Comparison of ENCODE assay signal across 33 cellular contexts in genomic region chr11:82085493-82085892, GRCh38.
"Had no signal": no experiment of that assay in that cellular context is flagged by ENCODE, and none has a peak within 500 bp of the region (broad histone marks: within the 10 kb centered on the region; RNA-seq: fewer than 3 reads in every experiment).

No MANE protein-coding gene starts in this region.

- H3K36me3 ChIP-seq: adrenal gland, esophagus muscularis mucosa, gastrocnemius medialis, heart right ventricle had no signal

- DNase-seq: activated CD4-positive, alpha-beta memory T cell treated with anti-CD3 and anti-CD28 coated beads for 36 hours; activated CD4-positive, alpha-beta T cell treated with anti-CD3 and anti-CD28 coated beads for 1 hour; activated CD4-positive, alpha-beta T cell treated with anti-CD3 and anti-CD28 coated beads for 48 hours; activated CD8-positive, alpha-beta memory T cell treated with anti-CD3 and anti-CD28 coated beads, Interleukin-2, amount 10 ng/mL, durations not matched to agents 7 days and 5 days; activated CD8-positive, alpha-beta memory T cell treated with anti-CD3 and anti-CD28 coated beads, Interleukin-2, amount 50 U/mL, for 4 hours; activated CD8-positive, alpha-beta T cell treated with anti-CD3 and anti-CD28 coated beads, Interleukin-2, amount 10 ng/mL, durations not matched to agents 7 days and 5 days; activated effector memory CD4-positive, alpha-beta T cell treated with anti-CD3 and anti-CD28 coated beads, Interleukin-2, amount 50 U/mL, for 16 hours; activated naive CD4-positive, alpha-beta T cell treated with anti-CD3 and anti-CD28 coated beads for 36 hours; activated naive CD8-positive, alpha-beta T cell treated with anti-CD3 and anti-CD28 coated beads for 36 hours; activated naive CD8-positive, alpha-beta T cell treated with anti-CD3 and anti-CD28 coated beads, Interleukin-2, amount 50 U/mL, for 24 hours; activated T-cell treated with anti-CD3 and anti-CD28 coated beads, Interleukin-2, amount 50 U/mL, for 1 hour; activated T-cell treated with anti-CD3 and anti-CD28 coated beads, Interleukin-2, amount 50 U/mL, for 48 hours; adrenal gland; amygdala; aorta; body of pancreas; caudate nucleus; cortex of kidney; dermis blood vessel endothelial cell; effector CD8-positive, alpha-beta T cell; erythroblast; foreskin keratinocyte; gastrocnemius medialis; heart right ventricle; T-helper 1 cell; T-helper 17 cell; T1000 had no signal

- ATAC-seq: activated CD8-positive, alpha-beta memory T cell treated with anti-CD3 and anti-CD28 coated beads, Interleukin-2, amount 10 ng/mL, durations not matched to agents 7 days and 5 days; activated CD8-positive, alpha-beta T cell treated with anti-CD3 and anti-CD28 coated beads, Interleukin-2, amount 10 ng/mL, durations not matched to agents 7 days and 5 days; activated naive CD8-positive, alpha-beta T cell treated with anti-CD3 and anti-CD28 coated beads, Interleukin-2, amount 50 U/mL, for 24 hours; body of pancreas; foreskin keratinocyte; gastrocnemius medialis; heart right ventricle; T-helper 17 cell had no signal

- H3K4me1 Mint-ChIP-seq: activated CD8-positive, alpha-beta memory T cell treated with anti-CD3 and anti-CD28 coated beads, Interleukin-2, amount 10 ng/mL, durations not matched to agents 7 days and 5 days; activated naive CD4-positive, alpha-beta T cell treated with anti-CD3 and anti-CD28 coated beads, Interleukin-2, amount 50 U/mL, for 24 hours; activated naive CD8-positive, alpha-beta T cell treated with anti-CD3 and anti-CD28 coated beads for 36 hours; activated naive CD8-positive, alpha-beta T cell treated with anti-CD3 and anti-CD28 coated beads, Interleukin-2, amount 50 U/mL, for 24 hours; T-helper 17 cell had no signal

- H3K79me2 ChIP-seq: hepatocyte had no signal

- H3K27ac ChIP-seq: adrenal gland, body of pancreas, esophagus muscularis mucosa, foreskin keratinocyte, gastrocnemius medialis, heart right ventricle, hepatocyte had no signal

- H3K27ac Mint-ChIP-seq: activated CD4-positive, alpha-beta memory T cell treated with anti-CD3 and anti-CD28 coated beads for 36 hours; activated CD8-positive, alpha-beta memory T cell treated with anti-CD3 and anti-CD28 coated beads, Interleukin-2, amount 10 ng/mL, durations not matched to agents 7 days and 5 days; activated CD8-positive, alpha-beta T cell treated with anti-CD3 and anti-CD28 coated beads, Interleukin-2, amount 10 ng/mL, durations not matched to agents 7 days and 5 days; activated naive CD4-positive, alpha-beta T cell treated with anti-CD3 and anti-CD28 coated beads for 36 hours; activated naive CD4-positive, alpha-beta T cell treated with anti-CD3 and anti-CD28 coated beads, Interleukin-2, amount 50 U/mL, for 24 hours; activated naive CD8-positive, alpha-beta T cell treated with anti-CD3 and anti-CD28 coated beads for 36 hours; activated naive CD8-positive, alpha-beta T cell treated with anti-CD3 and anti-CD28 coated beads, Interleukin-2, amount 50 U/mL, for 24 hours; activated T-helper 1 cell treated with anti-CD3 and anti-CD28 coated beads, Interleukin-12 subunit alpha, Interleukin-12 subunit beta, Interleukin-2, Interleukin-4 antibody, amounts not matched to agents 30 ng/mL and 10 ng/mL and 1 ng/mL, durations not matched to agents 14 hours and 24 hours and 36 hours; activated T-helper 2 cell treated with anti-CD3 and anti-CD28 coated beads, Interferon-gamma antibody, Interleukin-2, Interleukin-4, amounts not matched to agents 10 μg/mL and 5 μg/mL and 100 μg/mL, durations not matched to agents 14 hours and 24 hours and 36 hours; T-helper 17 cell; T-helper 2 cell treated with Interferon-gamma antibody and Interleukin-4, amounts not matched to agents 5 μg/mL and 100 μg/mL, for 36 hours had no signal

- H3K36me3 Mint-ChIP-seq: activated CD4-positive, alpha-beta memory T cell treated with anti-CD3 and anti-CD28 coated beads for 36 hours; activated CD8-positive, alpha-beta memory T cell treated with anti-CD3 and anti-CD28 coated beads, Interleukin-2, amount 10 ng/mL, durations not matched to agents 7 days and 5 days; activated naive CD4-positive, alpha-beta T cell treated with anti-CD3 and anti-CD28 coated beads, Interleukin-2, amount 50 U/mL, for 24 hours; activated naive CD8-positive, alpha-beta T cell treated with anti-CD3 and anti-CD28 coated beads for 36 hours had no signal

- H3K4me3 Mint-ChIP-seq: activated CD4-positive, alpha-beta memory T cell treated with anti-CD3 and anti-CD28 coated beads for 36 hours; activated CD8-positive, alpha-beta memory T cell treated with anti-CD3 and anti-CD28 coated beads, Interleukin-2, amount 10 ng/mL, durations not matched to agents 7 days and 5 days; activated CD8-positive, alpha-beta T cell treated with anti-CD3 and anti-CD28 coated beads, Interleukin-2, amount 10 ng/mL, durations not matched to agents 7 days and 5 days; activated naive CD4-positive, alpha-beta T cell treated with anti-CD3 and anti-CD28 coated beads for 36 hours; activated naive CD4-positive, alpha-beta T cell treated with anti-CD3 and anti-CD28 coated beads, Interleukin-2, amount 50 U/mL, for 24 hours; activated naive CD8-positive, alpha-beta T cell treated with anti-CD3 and anti-CD28 coated beads for 36 hours; activated naive CD8-positive, alpha-beta T cell treated with anti-CD3 and anti-CD28 coated beads, Interleukin-2, amount 50 U/mL, for 24 hours; activated T-helper 1 cell treated with anti-CD3 and anti-CD28 coated beads, Interleukin-12 subunit alpha, Interleukin-12 subunit beta, Interleukin-2, Interleukin-4 antibody, amounts not matched to agents 30 ng/mL and 10 ng/mL and 1 ng/mL, durations not matched to agents 14 hours and 24 hours and 36 hours; T-helper 17 cell; T-helper 2 cell treated with Interferon-gamma antibody and Interleukin-4, amounts not matched to agents 5 μg/mL and 100 μg/mL, for 36 hours had no signal

- H3K27me3 Mint-ChIP-seq: activated CD4-positive, alpha-beta memory T cell treated with anti-CD3 and anti-CD28 coated beads for 36 hours; activated naive CD8-positive, alpha-beta T cell treated with anti-CD3 and anti-CD28 coated beads for 36 hours; T-helper 17 cell had no signal

- H3K4me1 ChIP-seq: body of pancreas, esophagus muscularis mucosa, foreskin keratinocyte, gastrocnemius medialis, heart right ventricle had no signal

- H3K4me2 ChIP-seq: hepatocyte had no signal

- H3K9me3 Mint-ChIP-seq: activated CD4-positive, alpha-beta memory T cell treated with anti-CD3 and anti-CD28 coated beads for 36 hours; activated naive CD4-positive, alpha-beta T cell treated with anti-CD3 and anti-CD28 coated beads for 36 hours; activated naive CD4-positive, alpha-beta T cell treated with anti-CD3 and anti-CD28 coated beads, Interleukin-2, amount 50 U/mL, for 24 hours; activated naive CD8-positive, alpha-beta T cell treated with anti-CD3 and anti-CD28 coated beads for 36 hours; activated naive CD8-positive, alpha-beta T cell treated with anti-CD3 and anti-CD28 coated beads, Interleukin-2, amount 50 U/mL, for 24 hours; activated T-helper 1 cell treated with anti-CD3 and anti-CD28 coated beads, Interleukin-12 subunit alpha, Interleukin-12 subunit beta, Interleukin-2, Interleukin-4 antibody, amounts not matched to agents 30 ng/mL and 10 ng/mL and 1 ng/mL, durations not matched to agents 14 hours and 24 hours and 36 hours; activated T-helper 2 cell treated with anti-CD3 and anti-CD28 coated beads, Interferon-gamma antibody, Interleukin-2, Interleukin-4, amounts not matched to agents 10 μg/mL and 5 μg/mL and 100 μg/mL, durations not matched to agents 14 hours and 24 hours and 36 hours; T-helper 2 cell treated with Interferon-gamma antibody and Interleukin-4, amounts not matched to agents 5 μg/mL and 100 μg/mL, for 36 hours had no signal

- H3K9me3 ChIP-seq: adrenal gland, body of pancreas, esophagus muscularis mucosa, gastrocnemius medialis, heart right ventricle had no signal

- H3K27me3 ChIP-seq: adrenal gland, body of pancreas, esophagus muscularis mucosa, foreskin keratinocyte, gastrocnemius medialis, heart right ventricle, hepatocyte had no signal

- H3K4me3 ChIP-seq: adrenal gland, body of pancreas, esophagus muscularis mucosa, gastrocnemius medialis, heart right ventricle, hepatocyte had no signal

- H2AFZ ChIP-seq: hepatocyte had no signal
